10 cellular contexts compared by ENCODE assay signal in the genomic region with DNA sequence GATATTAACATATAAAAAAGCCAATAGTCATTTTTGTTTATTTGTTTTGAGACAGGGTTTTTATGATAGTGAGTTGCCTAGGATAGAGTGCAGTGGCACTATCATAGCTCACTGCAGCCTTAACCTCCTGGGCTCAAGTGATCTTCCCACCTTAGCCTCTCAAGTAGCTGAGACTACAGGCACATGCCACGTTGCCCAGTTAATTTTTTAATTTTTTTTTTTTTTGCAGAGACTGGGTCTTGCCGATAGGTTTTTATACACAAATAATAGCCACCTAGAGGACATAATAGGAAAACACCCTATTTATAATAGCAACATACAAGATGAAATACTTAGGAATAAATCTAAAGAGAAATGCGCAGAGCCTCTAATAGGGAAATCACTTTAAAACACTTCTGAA. TPM values are rescaled to one million over a fixed set of nuclear protein-coding genes. Genes with fewer than 3 reads are reported as not detected.
DNase-seq lines count a peak whose midpoint lies in the region; ATAC-seq and TF ChIP-seq lines count a peak whose summit lies in the region.
"Had no signal": no experiment of that assay in that cellular context is flagged by ENCODE, and none has a peak within 500 bp of the region (broad histone marks: within the 10 kb centered on the region; RNA-seq: fewer than 3 reads in every experiment).

No MANE protein-coding gene starts in this region.

- no peak for TF ChIP-seq POLR2A in esophagus muscularis mucosa (IDR thresholded peaks at IDR 0.05; ENCODE audit: low read depth)

- H3K9me3 ChIP-seq in PC-9 (ENCODE audit: insufficient read depth, low read depth) (no peaks in the 10 kb centered on the region), esophagus muscularis mucosa (no peaks in the 10 kb centered on the region)

- H3K36me3 ChIP-seq in PC-9 (ENCODE audit: low read depth) (peaks cover 12% of the 10 kb centered on the region), esophagus muscularis mucosa (peaks cover 27 to 55% (median 40%) of the 10 kb centered on the region in 4 donors)

- no peak overlapping the region for H3K4me3 ChIP-seq in PC-9
- no peak overlapping the region for H3K4me3 ChIP-seq in esophagus muscularis mucosa
- no peak overlapping the region for H3K4me3 ChIP-seq in retinal pigment epithelial cell (ENCODE audit: low read length)

- no peaks in the 10 kb centered on the region for H3K27me3 ChIP-seq in PC-9 (ENCODE audit: insufficient read depth, low read depth)
- no peaks in the 10 kb centered on the region for H3K27me3 ChIP-seq in esophagus muscularis mucosa

- H3K4me2 ChIP-seq in PC-9: no peak overlapping the region

- H4K20me1 ChIP-seq in PC-9 (ENCODE audit: insufficient read depth): peaks cover 50% of the 10 kb centered on the region

- H3K27ac ChIP-seq in PC-9: no peak overlapping the region
- H3K27ac ChIP-seq in esophagus muscularis mucosa (replicated peaks in 1 of 4): no peak overlapping the region

- TF ChIP-seq CTCF in PC-9 (conservative IDR thresholded peaks at IDR 0.05) (peak; percentile 56), esophagus muscularis mucosa (IDR thresholded peaks at IDR 0.05) (peak in 2 of 3 experiments; percentile 21 to 41), retinal pigment epithelial cell (conservative IDR thresholded peaks at IDR 0.05; ENCODE audit: low read depth, low read length) (peak; percentile 40), GM13977 (IDR thresholded peaks at IDR 0.05; ENCODE audit: extremely low read depth, insufficient read depth, missing control alignments) (no peak)

- POLR2A ChIA-PET in PC-9 (lab: Charles Lee; ENCODE audit: unreplicated experiment): no interaction called here

- in situ Hi-C loops in GM13977 (cut with MboI; ENCODE audit: low pct_unique_long_range_greater_than_20kb, low sequenced_read_pairs, unreplicated experiment): no loop called here

- peaks cover 56% of the 10 kb centered on the region for H3K79me2 ChIP-seq in PC-9 (ENCODE audit: low read depth)

- CTCF ChIA-PET in PC-9 (lab: Charles Lee): interaction anchor here (0.6 kb wide), 1 partner anchor 534 kb away, joined by 3 read pairs; no protein-coding TSS in a partner anchor

- peaks cover 15% of the 10 kb centered on the region; the same call in 1 of the 2 replicates for H3K4me1 ChIP-seq in PC-9 (replicated peaks; ENCODE audit: insufficient read depth)
- H3K4me1 ChIP-seq in esophagus muscularis mucosa: peaks cover 19 to 31% (median 25%) of the 10 kb centered on the region in 4 donors

- no peak for TF ChIP-seq EP300 in esophagus muscularis mucosa (IDR thresholded peaks at IDR 0.05)

- no peak for ATAC-seq in GM19452 (IDR thresholded peaks at IDR 0.05; ENCODE audit: unreplicated experiment)
- ATAC-seq in HG03439 (IDR thresholded peaks at IDR 0.05; ENCODE audit: unreplicated experiment): no peak

- H3F3A ChIP-seq in PC-9 (ENCODE audit: insufficient read depth, low read depth): peaks cover 36% of the 10 kb centered on the region; the same call in 1 of the 2 replicates

- DNase-seq in NCI-H446 treated with DMSO at 0.1 percent for 48 hours (lab: John Stamatoyannopoulos, UW) (peak; percentile 4), NCI-H446 (lab: John Stamatoyannopoulos, UW) (no peak), PC-9 (peak in 1 of 2 experiments; percentile 54), esophagus muscularis mucosa (ENCODE audit: extremely low spot score) (no peak), retinal pigment epithelial cell (ENCODE audit: low read depth) (peak; percentile 43), GM13977 (ENCODE audit: low spot score) (no peak)
- DNase-seq: anterior cingulate cortex, COR-L47 had no signal

- no TSS peak for BruUV-seq in PC-9 (replicated peaks; lab: Mats Ljungman, UMichigan)

- WGBS in esophagus muscularis mucosa: 35% methylated on average over 3 of the region's 3 CpGs

- H3K9me2 ChIP-seq in PC-9 (ENCODE audit: insufficient read depth): no peaks in the 10 kb centered on the region

- intact Hi-C loops in PC-9 (cut with micrococcal nuclease; ENCODE audit: unreplicated experiment) (loop anchor here (1.0 kb wide), 1 partner anchor 678 kb away; no protein-coding TSS in a partner anchor), esophagus muscularis mucosa (cut with DNase I) (no loop called here)

- H2AFZ ChIP-seq in PC-9: no peak overlapping the region

RNA-seq across cellular contexts. Expression of a gene that starts 13.3 kb away (rescaled TPM):
- 75.8 and 117 TPM in 2 replicates for total RNA-seq in PC-9 (2021)
- total RNA-seq in esophagus muscularis mucosa: 10 to 100 TPM; 46.2 to 60.6 (median 53.7) TPM

Comparison
In these comparisons a context has a peak if more than half of its experiments do, and no peak if none do; other contexts are left out.
1. DNase-seq: peak in NCI-H446 treated with DMSO at 0.1 percent for 48 hours (single experiment) and retinal pigment epithelial cell (single experiment); none in NCI-H446 (0 of 2), esophagus muscularis mucosa (single experiment) and GM13977 (single experiment).